In the genomic region with DNA sequence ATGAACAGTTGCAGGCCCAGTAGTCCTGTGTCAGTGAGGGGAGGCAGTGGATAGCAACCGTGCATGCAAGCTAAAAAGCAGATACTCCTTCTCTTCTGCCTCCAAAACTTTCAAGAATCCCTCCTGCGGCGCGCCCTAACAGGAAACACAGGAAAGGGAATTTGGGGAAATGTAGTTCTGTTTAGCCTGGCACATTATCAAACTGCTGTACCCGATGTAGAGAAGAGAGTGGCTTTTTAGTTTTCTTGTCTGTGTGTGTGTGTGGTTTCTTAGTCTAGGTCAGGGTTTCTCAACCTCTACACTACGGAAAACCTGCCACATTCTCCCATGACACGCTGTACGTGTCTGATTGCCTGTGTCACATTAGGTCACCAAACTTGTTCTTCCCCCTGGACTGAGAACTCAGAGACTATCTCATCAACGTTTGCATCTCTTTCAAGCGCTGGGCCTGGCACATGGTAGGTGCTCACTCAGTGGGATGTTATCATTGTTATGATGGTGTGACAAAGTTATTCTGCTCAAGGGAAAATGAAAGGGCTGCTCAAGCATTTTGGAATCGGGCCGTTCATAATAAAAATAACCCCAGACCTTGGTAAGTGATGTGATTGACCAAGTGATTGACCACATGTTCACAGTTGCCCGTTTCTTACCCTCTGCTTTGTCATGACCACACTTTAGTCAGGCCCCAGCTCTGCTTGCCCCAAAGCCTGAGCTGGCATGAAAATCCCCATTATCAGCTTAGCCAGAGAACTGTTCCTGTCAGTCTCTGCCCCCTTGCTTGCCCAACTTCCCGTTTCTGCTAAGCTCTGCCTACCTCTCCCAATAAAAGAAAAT, we compare ENCODE assay signal across 9 cellular contexts. TPM values are rescaled to one million over a fixed set of nuclear protein-coding genes. Genes with fewer than 3 reads are reported as not detected.
DNase-seq lines count a peak whose midpoint lies in the region; ATAC-seq and TF ChIP-seq lines count a peak whose summit lies in the region.
"Had no signal": no experiment of that assay in that cellular context is flagged by ENCODE, and none has a peak within 500 bp of the region (broad histone marks: within the 10 kb centered on the region; RNA-seq: fewer than 3 reads in every experiment).

No MANE protein-coding gene starts in this region.

- H3K4me3 ChIP-seq in GM23338, result no peak overlapping the region
- no peak overlapping the region for H3K4me3 ChIP-seq in SK-N-SH (ENCODE audit: low read depth in 2 of 2, low read length in 1 of 2)
- peak overlapping the region in 7 of 10 donors; percentile 6 to 36 (median 28) for H3K4me3 ChIP-seq in heart right ventricle

- H3K27ac Mint-ChIP-seq in GM23338, result no peak overlapping the region
- peak overlapping the region in 1 of 2 donors; percentile 35 for H3K27ac Mint-ChIP-seq in stimulated activated naive CD8-positive, alpha-beta T cell treated with anti-CD3 and anti-CD28 coated beads, Interleukin-15, amount 100 ng/mL, for 72 hours

- whole genome bisulfite sequencing in SK-N-SH (ENCODE audit: low lambda C conversion rate), result 80% methylated on average over 14 of the region's 14 CpGs
- 41 to 48% methylated on average over 14 of the region's 14 CpGs for WGBS in heart right ventricle, 2 donors

- H3K27me3 ChIP-seq in GM23338 (ENCODE audit: insufficient read depth) (no peaks in the 10 kb centered on the region), SK-N-SH (ENCODE audit: insufficient read depth) (no peaks in the 10 kb centered on the region), heart right ventricle (no peaks in the 10 kb centered on the region)

- H3K9me3 ChIP-seq in SK-N-SH, result no peaks in the 10 kb centered on the region
- H3K9me3 ChIP-seq in heart right ventricle, result no peaks in the 10 kb centered on the region

- no peaks in the 10 kb centered on the region for H4K20me1 ChIP-seq in GM23338 (replicated peaks; ENCODE audit: insufficient read depth)
- no peaks in the 10 kb centered on the region for H4K20me1 ChIP-seq in SK-N-SH (ENCODE audit: insufficient read depth)

- peaks cover 2% of the 10 kb centered on the region; the same call in 1 of the 3 replicates for H3K4me1 Mint-ChIP-seq in GM23338
- H3K4me1 Mint-ChIP-seq in stimulated activated naive CD8-positive, alpha-beta T cell treated with anti-CD3 and anti-CD28 coated beads, Interleukin-15, amount 100 ng/mL, for 72 hours, result peaks cover 18% of the 10 kb centered on the region

- CTCF ChIA-PET in SK-N-SH (lab: Yijun Ruan, JAX), result interaction anchor here (0.8 to 3.7 kb wide), 2 partner anchors 40 to 209 kb away, joined by 3 to 20 read pairs; no protein-coding TSS in a partner anchor

- no peak for TF ChIP-seq EP300 in SK-N-SH (IDR thresholded peaks at IDR 0.05; ENCODE audit: borderline replicate concordance in 1 of 2, low read depth in 1 of 2, low read length in 1 of 2)

- ATAC-seq in GM23338, result no peak
- ATAC-seq in heart right ventricle, result peak in 6 of 8 donors; percentile 24 to 55 (median 38)
- peak; percentile 70 for ATAC-seq in stimulated activated naive CD8-positive, alpha-beta T cell treated with anti-CD3 and anti-CD28 coated beads, Interleukin-15, amount 100 ng/mL, for 72 hours
- ATAC-seq in GM19397 (IDR thresholded peaks at IDR 0.05; ENCODE audit: unreplicated experiment), result no peak
- no peak for ATAC-seq in GM19351 (IDR thresholded peaks at IDR 0.05; ENCODE audit: unreplicated experiment)

- H3K4me2 ChIP-seq in GM23338 (no peak overlapping the region), SK-N-SH (peak overlapping the region; percentile 48)

- H3F3A ChIP-seq in GM23338 (replicated peaks; ENCODE audit: low read depth), result no peaks in the 10 kb centered on the region
- peaks cover 26% of the 10 kb centered on the region for H3F3A ChIP-seq in SK-N-SH (replicated peaks; ENCODE audit: insufficient read depth)

- no peaks in the 10 kb centered on the region for H3K36me3 Mint-ChIP-seq in GM23338 (ENCODE audit: low read depth)

- no peak overlapping the region for H3K27ac ChIP-seq in GM23338 (ENCODE audit: low read depth)
- H3K27ac ChIP-seq in SK-N-SH (ENCODE audit: low read depth in 2 of 2, low read length in 1 of 2), result peak overlapping the region in 1 of 2 experiments; percentile 61; a peak in 2 of 4 replicates
- H3K27ac ChIP-seq in heart right ventricle, result peak overlapping the region in 4 of 10 donors; percentile 1 to 52 (median 26)

- POLR2A ChIA-PET in SK-N-SH (lab: Yijun Ruan, JAX), result no interaction called here

- TF ChIP-seq RAD21 in SK-N-SH (IDR thresholded peaks at IDR 0.05; ENCODE audit: low read length), result no peak

- no peaks in the 10 kb centered on the region for H3K9me3 Mint-ChIP-seq in GM23338
- no peaks in the 10 kb centered on the region for H3K9me3 Mint-ChIP-seq in stimulated activated naive CD8-positive, alpha-beta T cell treated with anti-CD3 and anti-CD28 coated beads, Interleukin-15, amount 100 ng/mL, for 72 hours
- H3K9me3 Mint-ChIP-seq: central memory CD8-positive, alpha-beta T cell; neural crest cell had no signal

- intact Hi-C loops in heart right ventricle (cut with DNase I), result loop anchor here in 2 of 10 donors (10.0 kb wide), 2 partner anchors 267 to 383 kb away; partner anchors contain the start of gene HPS3 (in 1 of the 2)

- H3K9me2 ChIP-seq in GM23338 (ENCODE audit: insufficient read depth), result no peaks in the 10 kb centered on the region
- H3K9me2 ChIP-seq in SK-N-SH, result no peaks in the 10 kb centered on the region

- H2AFZ ChIP-seq in GM23338 (peak overlapping the region; percentile 86), SK-N-SH (ENCODE audit: low read depth) (peak overlapping the region; percentile 61; the same call in 1 of the 2 replicates)

- H3K27me3 Mint-ChIP-seq in GM23338 (ENCODE audit: insufficient read depth, low read depth, poor library complexity), result no peaks in the 10 kb centered on the region
- peaks cover 42% of the 10 kb centered on the region for H3K27me3 Mint-ChIP-seq in stimulated activated naive CD8-positive, alpha-beta T cell treated with anti-CD3 and anti-CD28 coated beads, Interleukin-15, amount 100 ng/mL, for 72 hours

- H3K36me3 ChIP-seq in GM23338 (ENCODE audit: insufficient read depth), result no peaks in the 10 kb centered on the region
- no peaks in the 10 kb centered on the region for H3K36me3 ChIP-seq in SK-N-SH (replicated peaks in 1 of 2; ENCODE audit: control insufficient read depth in 1 of 2, insufficient read depth in 2 of 2, low read length in 1 of 2)
- no peaks in the 10 kb centered on the region for H3K36me3 ChIP-seq in heart right ventricle

- DNase-seq in GM23338 (ENCODE audit: low spot score), result peak; percentile 26
- no peak for DNase-seq in SK-N-SH
- no peak for DNase-seq in heart right ventricle
- no peak for DNase-seq in stimulated activated naive CD8-positive, alpha-beta T cell treated with anti-CD3 and anti-CD28 coated beads, Interleukin-15, amount 100 ng/mL, for 72 hours
- no peak for DNase-seq in DMS 273 treated with DMSO at 0.1 percent for 48 hours (lab: John Stamatoyannopoulos, UW)

- H3K79me2 ChIP-seq in GM23338 (replicated peaks; ENCODE audit: insufficient read depth) (no peaks in the 10 kb centered on the region), SK-N-SH (ENCODE audit: insufficient read depth) (no peaks in the 10 kb centered on the region)

- TF ChIP-seq CTCF in GM23338 (conservative IDR thresholded peaks at IDR 0.05; ENCODE audit: low read depth in 2 of 2) (no peak), SK-N-SH (IDR thresholded peaks at IDR 0.05) (no peak), heart right ventricle (IDR thresholded peaks at IDR 0.05) (no peak)

- no peak overlapping the region for H3K9ac ChIP-seq in SK-N-SH

- no peaks in the 10 kb centered on the region for H3K4me1 ChIP-seq in GM23338 (ENCODE audit: insufficient read depth)
- H3K4me1 ChIP-seq in SK-N-SH (ENCODE audit: control insufficient read depth in 1 of 2, insufficient read depth in 2 of 2, low read depth in 1 of 2, low read length in 1 of 2), result peaks cover 0 to 21% of the 10 kb centered on the region in 2 experiments; a peak in 1 of 4 replicates
- peaks cover 0 to 28% (median 13%) of the 10 kb centered on the region in 9 donors for H3K4me1 ChIP-seq in heart right ventricle

- no peak overlapping the region for H3K4me3 Mint-ChIP-seq in GM23338
- no peak overlapping the region for H3K4me3 Mint-ChIP-seq in stimulated activated naive CD8-positive, alpha-beta T cell treated with anti-CD3 and anti-CD28 coated beads, Interleukin-15, amount 100 ng/mL, for 72 hours
- H3K4me3 Mint-ChIP-seq: central memory CD8-positive, alpha-beta T cell; neural crest cell had no signal

TF ChIP-seq in GM23338, 12 proteins besides CTCF, POLR2A, EP300 and RAD21:
- TF ChIP-seq, protein P1, sequence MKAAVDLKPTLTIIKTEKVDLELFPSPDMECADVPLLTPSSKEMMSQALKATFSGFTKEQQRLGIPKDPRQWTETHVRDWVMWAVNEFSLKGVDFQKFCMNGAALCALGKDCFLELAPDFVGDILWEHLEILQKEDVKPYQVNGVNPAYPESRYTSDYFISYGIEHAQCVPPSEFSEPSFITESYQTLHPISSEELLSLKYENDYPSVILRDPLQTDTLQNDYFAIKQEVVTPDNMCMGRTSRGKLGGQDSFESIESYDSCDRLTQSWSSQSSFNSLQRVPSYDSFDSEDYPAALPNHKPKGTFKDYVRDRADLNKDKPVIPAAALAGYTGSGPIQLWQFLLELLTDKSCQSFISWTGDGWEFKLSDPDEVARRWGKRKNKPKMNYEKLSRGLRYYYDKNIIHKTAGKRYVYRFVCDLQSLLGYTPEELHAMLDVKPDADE (IDR thresholded peaks at IDR 0.05), result 0 out of 2 replicates have a peak, but pooled peaks have one; percentile 43
- no peak for TF ChIP-seq ZNF114 (CRISPR knock-in tag; IDR thresholded peaks at IDR 0.05)

TF ChIP-seq in SK-N-SH, 30 proteins besides CTCF, POLR2A, EP300 and RAD21:
- TF ChIP-seq MXI1 (IDR thresholded peaks at IDR 0.05; ENCODE audit: low read depth, low read length) (no peak), GABPA (IDR thresholded peaks at IDR 0.05; ENCODE audit: low read depth) (0 out of 2 replicates have a peak, but pooled peaks have one; percentile 22)

RNA-seq across cellular contexts. Expression of gene TM4SF4, which starts 33.2 kb away (rescaled TPM):
- not detected in 2 replicates for total RNA-seq in GM23338 (2014; rRNA removed; shearing (Covaris generic))
- polyA plus RNA-seq in GM23338 (2016; fragmentation: Nextera tagmentation; extraction: Ambion mirVana), result not detected in 2 replicates
- 0.08 and 0.10 TPM in 2 replicates for polyA plus RNA-seq in SK-N-SH (2012; rRNA removed)
- polyA plus RNA-seq in SK-N-SH (2012; cell fraction: cytosol; rRNA removed), result 0.18 and 0.81 TPM in 2 replicates
- not detected in 2 replicates for polyA plus RNA-seq in SK-N-SH (2012; cell fraction: nucleus; rRNA removed)
- total RNA-seq in heart right ventricle, result not detected
- not detected for polyA plus RNA-seq in heart right ventricle
- total RNA-seq: neural crest cell had no signal

Comparison
In these comparisons a context has a peak if more than half of its experiments do, and no peak if none do; other contexts are left out.
1. ATAC-seq: peak in heart right ventricle (6 of 8) and stimulated activated naive CD8-positive, alpha-beta T cell treated with anti-CD3 and anti-CD28 coated beads, Interleukin-15, amount 100 ng/mL, for 72 hours (single experiment); none in GM23338 (single experiment), GM19397 (single experiment) and GM19351 (single experiment).
2. H3K4me3 ChIP-seq: peak in heart right ventricle (7 of 10); none in GM23338 (single experiment) and SK-N-SH (0 of 2).